Comparison of ENCODE assay signal across 1 cellular context in genomic region chr10:5545778-5546710, GRCh38.
TF ChIP-seq lines count a peak whose summit lies in the region.

No MANE protein-coding gene starts in this region.

TF ChIP-seq in K562, 482 proteins besides CTCF, POLR2A, EP300 and RAD21 (continued from another document):
- TF ChIP-seq, protein P1, sequence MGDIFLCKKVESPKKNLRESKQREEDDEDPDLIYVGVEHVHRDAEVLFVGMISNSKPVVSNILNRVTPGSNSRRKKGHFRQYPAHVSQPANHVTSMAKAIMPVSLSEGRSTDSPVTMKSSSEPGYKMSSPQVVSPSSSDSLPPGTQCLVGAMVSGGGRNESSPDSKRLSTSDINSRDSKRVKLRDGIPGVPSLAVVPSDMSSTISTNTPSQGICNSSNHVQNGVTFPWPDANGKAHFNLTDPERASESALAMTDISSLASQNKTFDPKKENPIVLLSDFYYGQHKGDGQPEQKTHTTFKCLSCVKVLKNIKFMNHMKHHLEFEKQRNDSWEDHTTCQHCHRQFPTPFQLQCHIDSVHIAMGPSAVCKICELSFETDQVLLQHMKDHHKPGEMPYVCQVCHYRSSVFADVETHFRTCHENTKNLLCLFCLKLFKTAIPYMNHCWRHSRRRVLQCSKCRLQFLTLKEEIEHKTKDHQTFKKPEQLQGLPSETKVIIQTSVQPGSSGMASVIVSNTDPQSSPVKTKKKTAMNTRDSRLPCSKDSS (IDR thresholded peaks at IDR 0.05; ENCODE audit: low read depth, partially characterized antibody) = no peak
- TF ChIP-seq SAFB (IDR thresholded peaks at IDR 0.05; ENCODE audit: borderline replicate concordance, low read depth, low read length) (no peak), SLC30A9 (CRISPR knock-in tag; IDR thresholded peaks at IDR 0.05) (no peak), TBL1XR1 (IDR thresholded peaks at IDR 0.05; ENCODE audit: low read length in 2 of 2) (no peak), PHF8 (IDR thresholded peaks at IDR 0.05; ENCODE audit: borderline replicate concordance, low read length) (peak; percentile 25; the same call in 1 of the 2 replicates), GATA2 (CRISPR knock-in tag; IDR thresholded peaks at IDR 0.05) (no peak), CBFA2T2 (conservative IDR thresholded peaks at IDR 0.05) (no peak), TSC22D4 (tag; IDR thresholded peaks at IDR 0.05) (no peak), KAT2B (IDR thresholded peaks at IDR 0.05; ENCODE audit: low read depth, low read length) (no peak), TRIM24 (IDR thresholded peaks at IDR 0.05) (no peak), LARP7 (IDR thresholded peaks at IDR 0.05) (no peak), ZNF197 (CRISPR knock-in tag; IDR thresholded peaks at IDR 0.05; ENCODE audit: low read depth) (no peak), PPARD (CRISPR knock-in tag; IDR thresholded peaks at IDR 0.05) (no peak), ZNF217 (CRISPR knock-in tag; IDR thresholded peaks at IDR 0.05) (no peak), RAD51 (IDR thresholded peaks at IDR 0.05; ENCODE audit: borderline replicate concordance, low read depth) (no peak), KAT7 (CRISPR knock-in tag; IDR thresholded peaks at IDR 0.05; ENCODE audit: borderline replicate concordance) (no peak), MED1 (CRISPR knock-in tag; IDR thresholded peaks at IDR 0.05; ENCODE audit: borderline replicate concordance) (no peak), SRSF7 (optimal IDR thresholded peaks at IDR 0.05; ENCODE audit: low read depth, low read length) (no peak), HBP1 (CRISPR knock-in tag; IDR thresholded peaks at IDR 0.05) (no peak), ZBTB9 (CRISPR knock-in tag; IDR thresholded peaks at IDR 0.05) (no peak), MCM3 (IDR thresholded peaks at IDR 0.05) (no peak), TSHZ1 (CRISPR knock-in tag; IDR thresholded peaks at IDR 0.05) (no peak), ZSCAN29 (IDR thresholded peaks at IDR 0.05) (no peak), DACH1 (IDR thresholded peaks at IDR 0.05; ENCODE audit: partially characterized antibody) (no peak), HMBOX1 (IDR thresholded peaks at IDR 0.05) (no peak; the same call in 1 of the 2 replicates), ZKSCAN1 (IDR thresholded peaks at IDR 0.05; ENCODE audit: low read depth, low read length) (no peak), NR1H2 (CRISPR knock-in tag; IDR thresholded peaks at IDR 0.05) (no peak), SAFB2 (IDR thresholded peaks at IDR 0.05; ENCODE audit: borderline replicate concordance, low read depth, low read length, severe bottlenecking) (no peak), SIN3B (IDR thresholded peaks at IDR 0.05; ENCODE audit: low read depth) (no peak), BRD9 (IDR thresholded peaks at IDR 0.05; ENCODE audit: low read depth, partially characterized antibody) (no peak), HNRNPK (IDR thresholded peaks at IDR 0.05; ENCODE audit: low read depth, low read length, poor library complexity, severe bottlenecking) (no peak), ZNF384 (IDR thresholded peaks at IDR 0.05; ENCODE audit: low read depth, low read length) (no peak), HMG20B (CRISPR knock-in tag; IDR thresholded peaks at IDR 0.05) (no peak), HDAC6 (IDR thresholded peaks at IDR 0.05; ENCODE audit: low read depth, low read length) (no peak), RBM17 (IDR thresholded peaks at IDR 0.05; ENCODE audit: borderline replicate concordance, low read depth, low read length) (no peak), NFRKB (IDR thresholded peaks at IDR 0.05; ENCODE audit: low read depth) (no peak), PHB2 (IDR thresholded peaks at IDR 0.05; ENCODE audit: low read depth) (no peak), CXXC5 (CRISPR knock-in tag; IDR thresholded peaks at IDR 0.05) (peak; percentile 51; the same call in 1 of the 2 replicates), CREBBP (IDR thresholded peaks at IDR 0.05; ENCODE audit: low read depth, low read length) (no peak), FOXK2 (conservative IDR thresholded peaks at IDR 0.05 in 1 of 2, IDR thresholded peaks at IDR 0.05 in 1 of 2; ENCODE audit: low read depth in 2 of 2) (no peak), FIP1L1 (IDR thresholded peaks at IDR 0.05; ENCODE audit: low read depth, low read length, poor library complexity, severe bottlenecking) (no peak), SUPT5H (IDR thresholded peaks at IDR 0.05) (no peak), EGR1 (conservative IDR thresholded peaks at IDR 0.05) (no peak), KDM5B (IDR thresholded peaks at IDR 0.05; ENCODE audit: insufficient replicate concordance, low read depth, low read length) (peak; percentile 41)
- TF ChIP-seq, protein P2, sequence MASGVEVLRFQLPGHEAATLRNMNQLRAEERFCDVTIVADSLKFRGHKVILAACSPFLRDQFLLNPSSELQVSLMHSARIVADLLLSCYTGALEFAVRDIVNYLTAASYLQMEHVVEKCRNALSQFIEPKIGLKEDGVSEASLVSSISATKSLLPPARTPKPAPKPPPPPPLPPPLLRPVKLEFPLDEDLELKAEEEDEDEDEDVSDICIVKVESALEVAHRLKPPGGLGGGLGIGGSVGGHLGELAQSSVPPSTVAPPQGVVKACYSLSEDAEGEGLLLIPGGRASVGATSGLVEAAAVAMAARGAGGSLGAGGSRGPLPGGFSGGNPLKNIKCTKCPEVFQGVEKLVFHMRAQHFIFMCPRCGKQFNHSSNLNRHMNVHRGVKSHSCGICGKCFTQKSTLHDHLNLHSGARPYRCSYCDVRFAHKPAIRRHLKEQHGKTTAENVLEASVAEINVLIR (CRISPR knock-in tag; IDR thresholded peaks at IDR 0.05) = no peak
- TF ChIP-seq, protein P3, sequence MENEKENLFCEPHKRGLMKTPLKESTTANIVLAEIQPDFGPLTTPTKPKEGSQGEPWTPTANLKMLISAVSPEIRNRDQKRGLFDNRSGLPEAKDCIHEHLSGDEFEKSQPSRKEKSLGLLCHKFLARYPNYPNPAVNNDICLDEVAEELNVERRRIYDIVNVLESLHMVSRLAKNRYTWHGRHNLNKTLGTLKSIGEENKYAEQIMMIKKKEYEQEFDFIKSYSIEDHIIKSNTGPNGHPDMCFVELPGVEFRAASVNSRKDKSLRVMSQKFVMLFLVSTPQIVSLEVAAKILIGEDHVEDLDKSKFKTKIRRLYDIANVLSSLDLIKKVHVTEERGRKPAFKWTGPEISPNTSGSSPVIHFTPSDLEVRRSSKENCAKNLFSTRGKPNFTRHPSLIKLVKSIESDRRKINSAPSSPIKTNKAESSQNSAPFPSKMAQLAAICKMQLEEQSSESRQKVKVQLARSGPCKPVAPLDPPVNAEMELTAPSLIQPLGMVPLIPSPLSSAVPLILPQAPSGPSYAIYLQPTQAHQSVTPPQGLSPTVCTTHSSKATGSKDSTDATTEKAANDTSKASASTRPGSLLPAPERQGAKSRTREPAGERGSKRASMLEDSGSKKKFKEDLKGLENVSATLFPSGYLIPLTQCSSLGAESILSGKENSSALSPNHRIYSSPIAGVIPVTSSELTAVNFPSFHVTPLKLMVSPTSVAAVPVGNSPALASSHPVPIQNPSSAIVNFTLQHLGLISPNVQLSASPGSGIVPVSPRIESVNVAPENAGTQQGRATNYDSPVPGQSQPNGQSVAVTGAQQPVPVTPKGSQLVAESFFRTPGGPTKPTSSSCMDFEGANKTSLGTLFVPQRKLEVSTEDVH (IDR thresholded peaks at IDR 0.05; ENCODE audit: low read depth, partially characterized antibody) = no peak
TF ChIP-seq in K562: peak in this region for 28.
